Comparison of ENCODE assay signal across 1 cellular context in the genomic region with DNA sequence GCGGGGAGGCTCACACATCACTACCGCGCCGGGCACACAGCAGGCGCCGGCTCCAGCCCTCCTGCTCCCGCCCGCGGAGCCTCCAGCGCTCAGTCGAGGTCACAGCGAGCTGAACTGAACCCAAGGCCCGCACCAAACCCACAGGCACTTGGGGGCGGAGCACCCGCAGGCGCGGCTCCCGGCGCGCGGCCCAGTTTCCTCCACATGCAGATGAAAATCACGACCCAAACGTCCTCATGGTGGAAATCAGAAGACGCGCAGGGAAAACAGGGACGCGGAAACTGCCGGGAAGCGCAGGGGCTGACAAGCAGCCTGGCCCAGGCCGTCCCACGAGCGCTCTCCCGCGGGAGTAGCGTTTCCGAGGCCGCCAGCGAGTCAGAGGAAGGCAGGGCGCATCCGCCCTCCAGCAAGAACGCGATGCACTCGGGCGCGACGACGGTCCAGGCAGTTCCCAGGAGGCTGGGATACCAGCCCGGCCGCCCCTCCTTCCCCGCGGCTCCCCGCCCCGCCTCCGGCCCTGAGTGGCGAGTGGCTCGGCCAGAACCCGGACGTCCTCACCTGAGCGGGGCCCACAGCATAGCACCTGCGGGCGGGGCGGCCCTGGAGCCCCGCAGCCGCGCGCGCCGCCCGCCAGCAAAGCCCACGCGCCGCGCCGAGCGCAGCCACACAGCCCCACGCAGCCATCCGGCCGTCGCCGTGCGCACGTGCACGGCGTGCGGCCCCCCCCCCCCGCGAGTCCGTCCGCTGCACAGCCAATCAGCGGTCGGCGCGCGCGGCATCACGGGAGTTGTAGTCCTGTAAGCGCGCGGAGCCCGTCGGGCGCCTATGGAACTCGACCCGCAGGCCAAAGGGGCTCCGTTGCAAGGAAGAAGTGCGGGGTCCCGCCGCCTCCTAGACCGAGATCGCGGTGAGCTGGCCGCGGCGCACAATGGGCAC.
TF ChIP-seq lines count a peak whose summit lies in the region.

A gene (minus strand): TSS at position 710 of the 936 bp plus-strand sequence. CDS start 26 bp downstream, at position 684.

TF ChIP-seq in HCT116, 20 proteins besides CTCF, POLR2A, EP300 and RAD21 (continued from another document):
- no peak for TF ChIP-seq EZH2phosphoT487 (IDR thresholded peaks at IDR 0.05; ENCODE audit: borderline replicate concordance)
- no peak for TF ChIP-seq CBX3 (IDR thresholded peaks at IDR 0.05; ENCODE audit: low read depth)
- peak; percentile 11 for TF ChIP-seq TCF7L2 (IDR thresholded peaks at IDR 0.05; ENCODE audit: borderline replicate concordance, extremely low read depth, insufficient read depth, insufficient read length)
